ENCODE assay signal across 8 cellular contexts in the genomic region with DNA sequence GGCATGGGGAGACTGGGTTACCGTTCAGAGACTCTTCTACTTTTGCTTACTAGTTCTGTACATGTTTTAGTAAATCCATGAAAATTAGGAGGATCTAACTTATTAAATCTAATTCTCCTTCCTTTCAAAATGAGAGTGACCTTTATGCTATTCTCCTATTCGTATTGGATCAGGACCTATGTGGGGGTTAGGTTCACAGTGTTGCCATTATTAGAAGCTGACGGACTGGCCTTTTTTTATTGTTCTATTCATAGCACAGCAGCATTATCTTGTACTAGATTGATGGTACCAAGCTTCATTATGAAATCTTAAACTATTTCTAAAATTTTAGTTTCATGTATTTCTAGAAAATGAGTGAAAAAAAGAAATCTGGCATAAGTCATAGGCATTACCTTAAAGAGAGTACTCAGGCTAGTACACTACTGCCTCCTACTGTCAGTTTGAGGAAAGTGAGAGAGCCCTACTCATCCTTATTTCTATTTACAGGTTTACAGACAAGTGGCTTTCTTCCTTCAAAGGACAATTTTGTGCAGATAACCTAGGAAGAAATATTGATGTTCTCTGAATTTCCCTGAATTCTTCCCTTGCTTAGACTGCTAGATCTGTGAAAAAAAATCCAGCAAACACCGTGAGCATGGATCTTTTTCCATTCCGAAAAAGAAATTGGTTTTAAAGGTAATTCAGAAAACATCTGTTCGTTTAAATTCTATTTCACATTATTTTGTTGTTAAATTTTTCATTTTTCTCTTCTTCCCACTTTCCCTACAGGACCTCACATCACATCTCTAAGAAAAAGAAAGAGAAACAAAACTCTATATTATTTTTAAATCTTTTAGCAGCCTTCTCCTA.
A peak's percentile ranks its signal among the peaks of the same experiment; 100 is the strongest.
DNase-seq lines count a peak whose midpoint lies in the region; ATAC-seq and TF ChIP-seq lines count a peak whose summit lies in the region.
"Had no signal": no experiment of that assay in that cellular context is flagged by ENCODE, and none has a peak within 500 bp of the region (broad histone marks: within the 10 kb centered on the region; RNA-seq: fewer than 3 reads in every experiment).

No MANE protein-coding gene starts in this region.

- H3K4me2 ChIP-seq in KMS-11: no peak overlapping the region

- no peaks in the 10 kb centered on the region for H3K79me2 ChIP-seq in KMS-11 (ENCODE audit: insufficient read depth, low read depth)

- no peaks in the 10 kb centered on the region for H4K20me1 ChIP-seq in KMS-11 (ENCODE audit: insufficient read depth)

- ATAC-seq in GM21576 (IDR thresholded peaks at IDR 0.05; ENCODE audit: unreplicated experiment): peak; percentile 82
- peak; percentile 92 for ATAC-seq in SK-N-SH treated with all-trans-retinoic acid at 6 μM for 48 hours
- ATAC-seq in stimulated activated memory B cell treated with anti-CD40 and anti-IgM and Interleukin-4, amounts not matched to agents 10 μg/mL and 1 μg/mL and 100 μg/mL, for 72 hours: no peak

- CTCF ChIA-PET in GM10248 (lab: Yijun Ruan, JAX): interaction anchor here (0.7 to 8.5 kb wide), 21 partner anchors 8 to 767 kb away, joined by 3 to 57 read pairs (median 4); no protein-coding TSS in a partner anchor

- TF ChIP-seq CTCF in GM10248 (IDR thresholded peaks at IDR 0.05; ENCODE audit: control extremely low read depth, extremely low read depth, low read depth, missing control alignments) (peak; percentile 60), KMS-11 (conservative IDR thresholded peaks at IDR 0.05; ENCODE audit: low read depth, low read length) (peak; percentile 44), fibroblast of mammary gland (conservative IDR thresholded peaks at IDR 0.05; ENCODE audit: control insufficient read depth, insufficient read depth, low read depth, low read length) (peak; percentile 89), osteocyte (IDR thresholded peaks at IDR 0.05) (peak; percentile 88)

- H3K4me3 Mint-ChIP-seq in osteocyte (ENCODE audit: unreplicated experiment): no peak overlapping the region
- no peak overlapping the region for H3K4me3 Mint-ChIP-seq in stimulated activated memory B cell treated with anti-CD40 and anti-IgM and Interleukin-4, amounts not matched to agents 10 μg/mL and 1 μg/mL and 100 μg/mL, for 72 hours
- H3K4me3 Mint-ChIP-seq: activated T-cell treated with anti-CD3 and anti-CD28 coated beads, Interleukin-2, amount 50 U/mL, for 4 hours had no signal

- DNase-seq in GM10248 (ENCODE audit: extremely low spot score) (peak; percentile 29), fibroblast of mammary gland (ENCODE audit: low read depth) (peak; percentile 67), osteocyte (ENCODE audit: extremely low spot score, unreplicated experiment) (no peak)
- DNase-seq: activated T-cell treated with anti-CD3 and anti-CD28 coated beads, Interleukin-2, amount 50 U/mL, for 4 hours had no signal

- H3K4me3 ChIP-seq in KMS-11 (IDR thresholded peaks at IDR 0.05; ENCODE audit: insufficient read depth, low read depth, low read length): no peak overlapping the region
- H3K4me3 ChIP-seq in fibroblast of mammary gland (ENCODE audit: control insufficient read depth, low read depth, low read length): no peak overlapping the region

- no peaks in the 10 kb centered on the region for H3K9me3 Mint-ChIP-seq in osteocyte (ENCODE audit: unreplicated experiment)
- no peaks in the 10 kb centered on the region for H3K9me3 Mint-ChIP-seq in stimulated activated memory B cell treated with anti-CD40 and anti-IgM and Interleukin-4, amounts not matched to agents 10 μg/mL and 1 μg/mL and 100 μg/mL, for 72 hours
- H3K9me3 Mint-ChIP-seq: activated T-cell treated with anti-CD3 and anti-CD28 coated beads, Interleukin-2, amount 50 U/mL, for 4 hours had no signal

- POLR2A ChIA-PET in GM10248 (lab: Yijun Ruan, JAX): no interaction called here

- peaks cover 4% of the 10 kb centered on the region for H3K4me1 Mint-ChIP-seq in osteocyte (ENCODE audit: unreplicated experiment)
- H3K4me1 Mint-ChIP-seq in stimulated activated memory B cell treated with anti-CD40 and anti-IgM and Interleukin-4, amounts not matched to agents 10 μg/mL and 1 μg/mL and 100 μg/mL, for 72 hours: peaks cover 3% of the 10 kb centered on the region

- H3K36me3 ChIP-seq in KMS-11 (ENCODE audit: insufficient read depth): no peaks in the 10 kb centered on the region

- H3K27ac Mint-ChIP-seq in osteocyte (ENCODE audit: unreplicated experiment): no peak overlapping the region
- no peak overlapping the region for H3K27ac Mint-ChIP-seq in stimulated activated memory B cell treated with anti-CD40 and anti-IgM and Interleukin-4, amounts not matched to agents 10 μg/mL and 1 μg/mL and 100 μg/mL, for 72 hours

- H3K27me3 Mint-ChIP-seq in osteocyte (ENCODE audit: unreplicated experiment): no peaks in the 10 kb centered on the region
- no peaks in the 10 kb centered on the region for H3K27me3 Mint-ChIP-seq in stimulated activated memory B cell treated with anti-CD40 and anti-IgM and Interleukin-4, amounts not matched to agents 10 μg/mL and 1 μg/mL and 100 μg/mL, for 72 hours

- no peaks in the 10 kb centered on the region for H3K4me1 ChIP-seq in KMS-11 (ENCODE audit: low read depth, poor library complexity, severe bottlenecking)

- no peak overlapping the region for H3K9ac ChIP-seq in KMS-11

- H3K36me3 Mint-ChIP-seq in osteocyte (ENCODE audit: unreplicated experiment): no peaks in the 10 kb centered on the region
- H3K36me3 Mint-ChIP-seq in stimulated activated memory B cell treated with anti-CD40 and anti-IgM and Interleukin-4, amounts not matched to agents 10 μg/mL and 1 μg/mL and 100 μg/mL, for 72 hours: no peaks in the 10 kb centered on the region

- no peaks in the 10 kb centered on the region for H3K27me3 ChIP-seq in KMS-11 (ENCODE audit: insufficient read depth, low read depth)

- H3K27ac ChIP-seq in KMS-11: no peak overlapping the region

- no peak overlapping the region for H2AFZ ChIP-seq in KMS-11 (ENCODE audit: low read depth)

TF ChIP-seq in SK-N-SH treated with all-trans-retinoic acid at 6 μM for 48 hours, 23 proteins besides CTCF, POLR2A, EP300 and RAD21:
- TF ChIP-seq, protein P1, sequence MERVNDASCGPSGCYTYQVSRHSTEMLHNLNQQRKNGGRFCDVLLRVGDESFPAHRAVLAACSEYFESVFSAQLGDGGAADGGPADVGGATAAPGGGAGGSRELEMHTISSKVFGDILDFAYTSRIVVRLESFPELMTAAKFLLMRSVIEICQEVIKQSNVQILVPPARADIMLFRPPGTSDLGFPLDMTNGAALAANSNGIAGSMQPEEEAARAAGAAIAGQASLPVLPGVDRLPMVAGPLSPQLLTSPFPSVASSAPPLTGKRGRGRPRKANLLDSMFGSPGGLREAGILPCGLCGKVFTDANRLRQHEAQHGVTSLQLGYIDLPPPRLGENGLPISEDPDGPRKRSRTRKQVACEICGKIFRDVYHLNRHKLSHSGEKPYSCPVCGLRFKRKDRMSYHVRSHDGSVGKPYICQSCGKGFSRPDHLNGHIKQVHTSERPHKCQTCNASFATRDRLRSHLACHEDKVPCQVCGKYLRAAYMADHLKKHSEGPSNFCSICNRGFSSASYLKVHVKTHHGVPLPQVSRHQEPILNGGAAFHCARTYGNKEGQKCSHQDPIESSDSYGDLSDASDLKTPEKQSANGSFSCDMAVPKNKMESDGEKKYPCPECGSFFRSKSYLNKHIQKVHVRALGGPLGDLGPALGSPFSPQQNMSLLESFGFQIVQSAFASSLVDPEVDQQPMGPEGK (CRISPR knock-in tag; IDR thresholded peaks at IDR 0.05; ENCODE audit: borderline replicate concordance): no peak
- TF ChIP-seq SNAI2 (CRISPR knock-in tag; IDR thresholded peaks at IDR 0.05) (no peak), BACH2 (CRISPR knock-in tag; IDR thresholded peaks at IDR 0.05; ENCODE audit: borderline replicate concordance) (no peak), PPARA (CRISPR knock-in tag; IDR thresholded peaks at IDR 0.05; ENCODE audit: borderline replicate concordance) (no peak), ZNF70 (CRISPR knock-in tag; IDR thresholded peaks at IDR 0.05) (no peak), TOX (CRISPR knock-in tag; IDR thresholded peaks at IDR 0.05; ENCODE audit: borderline replicate concordance) (no peak)
